Comparison of ENCODE assay signal across 23 cellular contexts in the genomic region with DNA sequence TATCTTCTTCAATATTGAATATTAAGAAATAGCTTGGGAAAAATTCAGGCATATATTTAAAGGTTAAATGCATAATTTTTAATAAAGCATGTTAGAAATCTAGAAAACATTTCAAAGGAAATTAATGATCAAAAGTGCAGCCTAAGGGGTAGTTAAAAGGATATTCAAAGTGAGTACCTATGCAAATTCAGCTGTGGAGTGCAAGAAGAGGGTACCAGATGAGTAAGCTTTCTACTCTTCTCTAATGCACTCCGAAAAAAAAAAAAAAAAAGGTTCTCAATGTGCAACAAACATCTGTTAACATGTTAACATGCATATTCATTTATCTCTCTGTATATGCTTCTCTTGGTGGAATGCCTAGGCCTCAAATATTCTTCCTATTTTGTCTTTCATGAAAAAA.
DNase-seq lines count a peak whose midpoint lies in the region; ATAC-seq, FAIRE-seq and TF ChIP-seq lines count a peak whose summit lies in the region.
"Had no signal": no experiment of that assay in that cellular context is flagged by ENCODE, and none has a peak within 500 bp of the region (broad histone marks: within the 10 kb centered on the region; RNA-seq: fewer than 3 reads in every experiment).

No MANE protein-coding gene starts in this region.

- in situ Hi-C loops in GM13977 (cut with MboI; ENCODE audit: low pct_unique_long_range_greater_than_20kb, low sequenced_read_pairs, unreplicated experiment), result no loop called here

- peak; percentile 16 for FAIRE-seq in D721Med (lab: Jason Lieb, UNC)
- FAIRE-seq: kidney had no signal

- TF ChIP-seq CTCF in D721Med (IDR thresholded peaks at IDR 0.05; ENCODE audit: insufficient read depth, missing control alignments) (no peak), GM13977 (IDR thresholded peaks at IDR 0.05; ENCODE audit: extremely low read depth, insufficient read depth, missing control alignments) (no peak)

- peak; percentile 58 for ATAC-seq in HG02798 (IDR thresholded peaks at IDR 0.05; ENCODE audit: poor library complexity, unreplicated experiment)
- ATAC-seq: HCT116; lower lobe of right lung; mucosa of descending colon; SK-N-SH treated with all-trans-retinoic acid at 6 μM for 48 hours; stimulated activated memory B cell treated with anti-CD40 and anti-IgM and Interleukin-4, amounts not matched to agents 10 μg/mL and 1 μg/mL and 100 μg/mL, for 72 hours had no signal

- no peak for DNase-seq in D721Med (ENCODE audit: insufficient read length, low spot score)
- DNase-seq in GM13977 (ENCODE audit: low spot score), result peak; percentile 39
- DNase-seq in NCI-H524 treated with DMSO at 0.1 percent for 48 hours (lab: John Stamatoyannopoulos, UW), result peak; percentile 34
- DNase-seq in DMS53 (lab: John Stamatoyannopoulos, UW), result no peak
- DNase-seq in AML-193 (lab: John Stamatoyannopoulos, UW), result no peak
- no peak for DNase-seq in effector CD4-positive, alpha-beta T cell
- DNase-seq: ACHN; activated CD4-positive, alpha-beta T cell treated with anti-CD3 and anti-CD28 coated beads, Interleukin-2, amount 10 ng/mL, durations not matched to agents 24 days and 14 days; activated naive CD4-positive, alpha-beta T cell treated with anti-CD3 and anti-CD28 coated beads, Interleukin-2, amount 50 U/mL, for 16 hours; anterior cingulate cortex; kidney; lower lobe of right lung; mucosa of descending colon; NCI-H1048; NCI-H187 treated with DMSO at 0.1 percent for 48 hours; NCI-H345; NCI-H774; stimulated activated CD4-positive, alpha-beta T cell treated with anti-CD3 and anti-CD28 coated beads, Interleukin-4, amount 100 ng/mL, for 1 hour; T-helper 2 cell had no signal

Comparison
In these comparisons a context has a peak if more than half of its experiments do, and no peak if none do; other contexts are left out.
1. DNase-seq: peak in GM13977 (single experiment) and NCI-H524 treated with DMSO at 0.1 percent for 48 hours (single experiment); none in D721Med (single experiment), DMS53 (single experiment), AML-193 (0 of 2) and effector CD4-positive, alpha-beta T cell (single experiment).